In genomic region chr6:109094351-109095035, GRCh38 we compare ENCODE assay signal across 8 cellular contexts. TPM values are rescaled to one million over a fixed set of nuclear protein-coding genes. Genes with fewer than 3 reads are reported as not detected.
DNase-seq lines count a peak whose midpoint lies in the region; ATAC-seq, FAIRE-seq and TF ChIP-seq lines count a peak whose summit lies in the region.

Gene SESN1, minus strand, starts transcription at chr6:109094846. Its CDS starts 773 bp downstream, at chr6:109094073.

- H3K4me3 ChIP-seq in kidney (ENCODE audit: low read length in 2 of 2) = peak within 1 kb of the TSS; percentile 91 to 94

- peak; percentile 98 for DNase-seq in AG20443 (ENCODE audit: low spot score)
- DNase-seq in NCI-H460 (ENCODE audit: extremely low read depth, low read depth) = peak; percentile 91
- DNase-seq in activated CD4-positive, CD25-positive, alpha-beta regulatory T cell treated with anti-CD3 and anti-CD28 coated beads, Interleukin-2, amount 50 U/mL, for 72 hours = peak; percentile 78
- peak; percentile 92 for DNase-seq in cerebellar cortex (ENCODE audit: low spot score)
- peak; percentile 97 for DNase-seq in kidney
- DNase-seq in stimulated activated CD4-positive, alpha-beta T cell treated with anti-CD3 and anti-CD28 coated beads, Interleukin-15, amount 100 ng/mL, for 1 hour (ENCODE audit: low read depth in 1 of 2, low spot score in 1 of 2) = peak; percentile 60 to 73

- peak within 1 kb of the TSS; percentile 99 for H3K27ac ChIP-seq in kidney (ENCODE audit: low read depth in 2 of 2, low read length in 2 of 2)

- no peak for TF ChIP-seq CTCF in kidney (IDR thresholded peaks at IDR 0.05; ENCODE audit: borderline replicate concordance, extremely low read depth, insufficient read depth)

- intact Hi-C loops in kidney (cut with DNase I) = no loop called here

- H3K36me3 ChIP-seq in kidney (ENCODE audit: control insufficient read depth in 1 of 2, insufficient read depth in 2 of 2, low read length in 2 of 2) = no peaks in the 10 kb centered on the region

- H3K4me1 ChIP-seq in kidney (ENCODE audit: control insufficient read depth in 1 of 2, insufficient read depth in 1 of 2, low read depth in 1 of 2, low read length in 2 of 2) = peaks cover 0 to 9% of the 10 kb centered on the region in 2 donors

- peak within 1 kb of the TSS; percentile 90 to 93 for H3K9ac ChIP-seq in kidney (ENCODE audit: low read length in 2 of 2)

- no peak for FAIRE-seq in kidney (lab: Jason Lieb, UNC)

- no peaks in the 10 kb centered on the region for H3K9me3 ChIP-seq in kidney (ENCODE audit: control insufficient read depth in 1 of 2, low read length in 2 of 2)

- peak; percentile 63 for ATAC-seq in GM19025 (IDR thresholded peaks at IDR 0.05; ENCODE audit: low read depth, unreplicated experiment)
- ATAC-seq in HG03280 (IDR thresholded peaks at IDR 0.05; ENCODE audit: unreplicated experiment) = peak; percentile 63

RNA-seq across cellular contexts. Expression of gene SESN1, which starts in this region (rescaled TPM):
- 10.2 and 10.6 TPM in 2 replicates for total RNA-seq in NCI-H460 (2014; rRNA removed; shearing (Covaris generic))
- polyA plus RNA-seq in NCI-H460 (2014; cell fraction: nucleus; rRNA removed) = 8.5 and 9.3 TPM in 2 replicates
- 26.0 TPM for total RNA-seq in kidney
- 14.8 TPM for polyA plus RNA-seq in kidney (ENCODE audit: insufficient read depth, low read depth, low replicate concordance)

Comparison
In these comparisons a context has a peak if more than half of its experiments do, and no peak if none do; other contexts are left out.
1. Peak in every context shown above with its lines: DNase-seq, ATAC-seq, H3K4me3 ChIP-seq and H3K27ac ChIP-seq.